8 cellular contexts compared by ENCODE assay signal in the genomic region with DNA sequence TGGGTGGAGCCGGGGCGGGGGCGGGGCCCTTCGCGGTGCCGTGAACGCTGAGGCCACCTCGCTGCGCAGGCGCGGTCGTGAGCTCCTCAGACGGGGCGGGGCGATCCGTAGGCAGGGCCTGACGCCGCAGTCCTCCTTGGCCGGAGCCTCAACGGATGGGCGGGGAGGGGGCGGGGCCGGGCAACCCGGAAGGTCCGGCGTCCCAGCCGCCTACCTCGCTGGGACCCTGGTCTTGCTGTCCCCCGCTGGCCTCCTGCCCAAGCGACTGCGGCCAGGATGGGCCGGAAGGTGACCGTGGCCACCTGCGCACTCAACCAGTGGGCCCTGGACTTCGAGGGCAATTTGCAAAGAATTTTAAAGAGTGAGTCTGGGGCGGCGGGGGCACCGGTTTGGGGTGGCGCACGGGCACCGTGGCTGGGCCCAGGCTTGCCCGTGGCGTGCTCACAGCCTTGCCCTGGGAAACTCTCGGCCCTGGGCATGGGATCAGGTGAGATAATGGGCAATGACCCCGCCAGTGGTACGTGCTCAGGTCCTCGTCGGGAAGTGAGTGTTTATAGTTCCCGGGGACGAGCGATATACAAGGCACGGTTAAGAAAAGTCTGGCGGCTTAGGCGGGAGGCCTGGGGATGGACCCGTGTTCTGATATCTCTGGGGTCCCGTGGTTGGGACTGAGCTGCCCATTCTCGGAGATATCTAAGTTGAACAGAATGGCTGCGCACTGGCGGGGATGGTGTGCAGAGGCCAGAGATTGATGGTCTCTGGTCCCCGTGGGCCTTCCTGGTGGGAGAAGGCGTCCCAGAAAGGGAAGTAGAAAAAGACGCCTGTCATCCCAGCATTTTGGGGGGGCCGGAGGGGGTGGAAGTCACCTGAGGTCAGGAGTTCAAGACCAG. TPM values are rescaled to one million over a fixed set of nuclear protein-coding genes. Genes with fewer than 3 reads are reported as not detected.
A peak's percentile ranks its signal among the peaks of the same experiment; 100 is the strongest.
DNase-seq lines count a peak whose midpoint lies in the region; ATAC-seq lines count a peak whose summit lies in the region.

A gene (plus strand): TSS at position 183 of the 890 bp plus-strand sequence. CDS start 94 bp downstream, at position 277.

- ATAC-seq in GM18873 (IDR thresholded peaks at IDR 0.05; ENCODE audit: low FRiP score, unreplicated experiment): peak; percentile 32
- peak; percentile 57 for ATAC-seq in HG03159 (IDR thresholded peaks at IDR 0.05; ENCODE audit: unreplicated experiment)

- DNase-seq in A172 (ENCODE audit: low spot score) (peak; percentile 90), NCI-H446 (lab: John Stamatoyannopoulos, UW) (peak; percentile 87 to 96), islet precursor cell (peak; percentile 98)
- peak; percentile 86 for DNase-seq in activated CD4-positive, CD25-positive, alpha-beta regulatory T cell treated with anti-CD3 and anti-CD28 coated beads, Interleukin-2, amount 50 U/mL, for 16 hours (ENCODE audit: low read depth, low spot score)
- DNase-seq in central memory CD4-positive, alpha-beta T cell: peak; percentile 85
- DNase-seq in stimulated activated CD4-positive, alpha-beta T cell treated with anti-CD3 and anti-CD28 coated beads, Interleukin-12 subunit alpha, Interleukin-12 subunit beta, amount 100 ng/mL, for 4 hours: peak; percentile 94

RNA-seq across cellular contexts. Expression of the gene that starts here (rescaled TPM):
- 45.1 and 47.3 TPM in 2 replicates for total RNA-seq in A172 (2014; rRNA removed; shearing (Covaris generic))

Comparison
In these comparisons a context has a peak if more than half of its experiments do, and no peak if none do; other contexts are left out.
1. Peak in every context shown above with its lines: DNase-seq and ATAC-seq.